20 cellular contexts compared by ENCODE assay signal in the genomic region with DNA sequence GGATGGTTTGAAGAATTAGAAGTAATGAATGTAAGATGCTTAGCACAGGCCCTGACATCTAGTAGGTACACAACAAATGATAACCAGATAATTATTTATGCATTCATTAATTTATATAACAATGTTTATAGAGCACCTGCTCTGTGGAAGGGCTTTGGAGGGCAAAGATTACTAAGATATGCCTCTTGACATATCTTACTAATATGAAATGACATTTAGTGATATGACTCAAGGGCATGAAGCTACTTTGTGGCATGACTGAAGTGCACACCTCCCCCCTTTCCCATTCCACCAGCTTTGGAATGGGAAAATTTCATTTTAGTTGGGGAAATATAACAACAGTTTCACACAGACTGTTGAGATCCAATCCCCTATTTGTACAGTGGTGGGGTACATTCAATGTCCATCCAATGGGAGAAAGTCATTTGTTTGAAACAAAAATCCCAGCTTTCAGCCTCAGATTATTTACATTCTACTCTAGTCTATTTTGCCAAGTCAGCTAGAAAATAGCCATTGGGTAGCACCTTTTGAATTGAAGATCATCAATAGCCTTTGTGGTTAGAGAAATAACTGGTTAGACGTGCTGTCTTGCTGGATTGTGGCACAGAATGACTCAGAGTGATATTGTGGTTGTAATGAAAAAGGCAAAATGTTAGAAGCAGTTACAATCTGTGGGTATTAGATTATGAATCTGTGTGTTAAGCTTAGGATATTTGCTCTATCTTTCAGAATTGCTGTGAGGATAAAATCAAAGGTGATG.
DNase-seq lines count a peak whose midpoint lies in the region; ATAC-seq lines count a peak whose summit lies in the region.
"Had no signal": no experiment of that assay in that cellular context is flagged by ENCODE, and none has a peak within 500 bp of the region (broad histone marks: within the 10 kb centered on the region; RNA-seq: fewer than 3 reads in every experiment).

No MANE protein-coding gene starts in this region.

- peaks cover 4% of the 10 kb centered on the region for H3K27me3 Mint-ChIP-seq in activated naive CD4-positive, alpha-beta T cell treated with anti-CD3 and anti-CD28 coated beads, Interleukin-2, amount 10 ng/mL, durations not matched to agents 7 days and 5 days
- peaks cover 19% of the 10 kb centered on the region for H3K27me3 Mint-ChIP-seq in activated T-helper 17 cell treated with anti-CD3 and anti-CD28 coated beads, Interleukin-2, amount 50 U/mL, for 72 hours
- peaks cover 5 to 20% of the 10 kb centered on the region in 2 donors for H3K27me3 Mint-ChIP-seq in stimulated activated naive B cell treated with anti-CD40 and anti-IgM and Interleukin-4, amounts not matched to agents 10 μg/mL and 1 μg/mL and 100 μg/mL, for 72 hours

- peak; percentile 24 to 75 for ATAC-seq in activated naive CD4-positive, alpha-beta T cell treated with anti-CD3 and anti-CD28 coated beads, Interleukin-2, amount 50 U/mL, for 72 hours
- peak; percentile 66 for ATAC-seq in HG02938 (IDR thresholded peaks at IDR 0.05; ENCODE audit: unreplicated experiment)
- peak; percentile 64 for ATAC-seq in activated T-helper 17 cell treated with anti-CD3 and anti-CD28 coated beads, Interleukin-2, amount 50 U/mL, for 72 hours (replicated peaks)
- ATAC-seq in stimulated activated effector memory CD8-positive, alpha-beta T cell treated with anti-CD3 and anti-CD28 coated beads, Interleukin-12 subunit alpha, Interleukin-12 subunit beta, amount 100 ng/mL, for 72 hours: peak; percentile 84
- ATAC-seq in stimulated activated naive B cell treated with anti-CD40 and anti-IgM and Interleukin-4, amounts not matched to agents 10 μg/mL and 1 μg/mL and 100 μg/mL, for 72 hours (replicated peaks): no peak
- ATAC-seq: natural killer cell had no signal

- DNase-seq in activated naive CD4-positive, alpha-beta T cell treated with anti-CD3 and anti-CD28 coated beads, Interleukin-2, amount 50 U/mL, for 72 hours (ENCODE audit: low spot score in 2 of 2): no peak
- DNase-seq in activated naive CD4-positive, alpha-beta T cell treated with anti-CD3 and anti-CD28 coated beads, Interleukin-2, amount 10 ng/mL, durations not matched to agents 7 days and 5 days: no peak
- no peak for DNase-seq in stimulated activated effector memory CD8-positive, alpha-beta T cell treated with anti-CD3 and anti-CD28 coated beads, Interleukin-12 subunit alpha, Interleukin-12 subunit beta, amount 100 ng/mL, for 72 hours (ENCODE audit: low spot score in 2 of 2)
- DNase-seq in NCI-H2196 (lab: John Stamatoyannopoulos, UW; ENCODE audit: unreplicated experiment) (no peak), NCI-H146 (lab: John Stamatoyannopoulos, UW) (no peak)
- no peak for DNase-seq in stimulated activated naive B cell treated with anti-CD40 and anti-IgM and Interleukin-4, amounts not matched to agents 10 μg/mL and 1 μg/mL and 100 μg/mL, for 72 hours
- DNase-seq: activated CD4-positive, CD25-positive, alpha-beta regulatory T cell treated with anti-CD3 and anti-CD28 coated beads, Interleukin-2, amount 50 U/mL, for 72 hours; activated T-cell treated with anti-CD3 and anti-CD28 coated beads, Interleukin-2, amount 50 U/mL, for 24 hours; brain microvascular endothelial cell; head of caudate nucleus; Karpas-422; kidney; natural killer cell; NCI-H1436 treated with DMSO at 0.1 percent for 48 hours; NCI-H510A; occipital lobe; small intestine had no signal

- H3K9me3 Mint-ChIP-seq in activated naive CD4-positive, alpha-beta T cell treated with anti-CD3 and anti-CD28 coated beads, Interleukin-2, amount 50 U/mL, for 72 hours: no peaks in the 10 kb centered on the region
- no peaks in the 10 kb centered on the region for H3K9me3 Mint-ChIP-seq in activated naive CD4-positive, alpha-beta T cell treated with anti-CD3 and anti-CD28 coated beads, Interleukin-2, amount 10 ng/mL, durations not matched to agents 7 days and 5 days
- no peaks in the 10 kb centered on the region for H3K9me3 Mint-ChIP-seq in activated T-helper 17 cell treated with anti-CD3 and anti-CD28 coated beads, Interleukin-2, amount 50 U/mL, for 72 hours
- no peaks in the 10 kb centered on the region for H3K9me3 Mint-ChIP-seq in stimulated activated effector memory CD8-positive, alpha-beta T cell treated with anti-CD3 and anti-CD28 coated beads, Interleukin-12 subunit alpha, Interleukin-12 subunit beta, amount 100 ng/mL, for 72 hours
- H3K9me3 Mint-ChIP-seq in stimulated activated naive B cell treated with anti-CD40 and anti-IgM and Interleukin-4, amounts not matched to agents 10 μg/mL and 1 μg/mL and 100 μg/mL, for 72 hours: peaks cover 4 to 10% of the 10 kb centered on the region in 2 donors
- H3K9me3 Mint-ChIP-seq: activated T-cell treated with anti-CD3 and anti-CD28 coated beads, Interleukin-2, amount 50 U/mL, for 24 hours; natural killer cell had no signal

- H3K4me3 Mint-ChIP-seq in activated naive CD4-positive, alpha-beta T cell treated with anti-CD3 and anti-CD28 coated beads, Interleukin-2, amount 10 ng/mL, durations not matched to agents 7 days and 5 days: no peak overlapping the region
- no peak overlapping the region for H3K4me3 Mint-ChIP-seq in activated T-helper 17 cell treated with anti-CD3 and anti-CD28 coated beads, Interleukin-2, amount 50 U/mL, for 72 hours
- no peak overlapping the region for H3K4me3 Mint-ChIP-seq in stimulated activated effector memory CD8-positive, alpha-beta T cell treated with anti-CD3 and anti-CD28 coated beads, Interleukin-12 subunit alpha, Interleukin-12 subunit beta, amount 100 ng/mL, for 72 hours
- H3K4me3 Mint-ChIP-seq in stimulated activated naive B cell treated with anti-CD40 and anti-IgM and Interleukin-4, amounts not matched to agents 10 μg/mL and 1 μg/mL and 100 μg/mL, for 72 hours: no peak overlapping the region
- H3K4me3 Mint-ChIP-seq: activated T-cell treated with anti-CD3 and anti-CD28 coated beads, Interleukin-2, amount 50 U/mL, for 24 hours; B cell; natural killer cell had no signal

- no peaks in the 10 kb centered on the region for H3K4me1 Mint-ChIP-seq in activated naive CD4-positive, alpha-beta T cell treated with anti-CD3 and anti-CD28 coated beads, Interleukin-2, amount 10 ng/mL, durations not matched to agents 7 days and 5 days
- no peaks in the 10 kb centered on the region for H3K4me1 Mint-ChIP-seq in activated T-helper 17 cell treated with anti-CD3 and anti-CD28 coated beads, Interleukin-2, amount 50 U/mL, for 72 hours
- peaks cover 19% of the 10 kb centered on the region for H3K4me1 Mint-ChIP-seq in stimulated activated effector memory CD8-positive, alpha-beta T cell treated with anti-CD3 and anti-CD28 coated beads, Interleukin-12 subunit alpha, Interleukin-12 subunit beta, amount 100 ng/mL, for 72 hours
- H3K4me1 Mint-ChIP-seq in stimulated activated naive B cell treated with anti-CD40 and anti-IgM and Interleukin-4, amounts not matched to agents 10 μg/mL and 1 μg/mL and 100 μg/mL, for 72 hours: peaks cover 0 to 3% of the 10 kb centered on the region in 2 donors
- H3K4me1 Mint-ChIP-seq: B cell, natural killer cell had no signal

- no peaks in the 10 kb centered on the region for H3K36me3 Mint-ChIP-seq in activated naive CD4-positive, alpha-beta T cell treated with anti-CD3 and anti-CD28 coated beads, Interleukin-2, amount 50 U/mL, for 72 hours
- H3K36me3 Mint-ChIP-seq in activated naive CD4-positive, alpha-beta T cell treated with anti-CD3 and anti-CD28 coated beads, Interleukin-2, amount 10 ng/mL, durations not matched to agents 7 days and 5 days: no peaks in the 10 kb centered on the region
- no peaks in the 10 kb centered on the region for H3K36me3 Mint-ChIP-seq in activated T-helper 17 cell treated with anti-CD3 and anti-CD28 coated beads, Interleukin-2, amount 50 U/mL, for 72 hours (ENCODE audit: low read depth)
- no peaks in the 10 kb centered on the region for H3K36me3 Mint-ChIP-seq in stimulated activated effector memory CD8-positive, alpha-beta T cell treated with anti-CD3 and anti-CD28 coated beads, Interleukin-12 subunit alpha, Interleukin-12 subunit beta, amount 100 ng/mL, for 72 hours
- peaks cover 0 to 3% of the 10 kb centered on the region in 2 donors for H3K36me3 Mint-ChIP-seq in stimulated activated naive B cell treated with anti-CD40 and anti-IgM and Interleukin-4, amounts not matched to agents 10 μg/mL and 1 μg/mL and 100 μg/mL, for 72 hours
- H3K36me3 Mint-ChIP-seq: natural killer cell had no signal

- CTCF ChIA-PET in activated naive CD4-positive, alpha-beta T cell treated with anti-CD3 and anti-CD28 coated beads, Interleukin-2, amount 10 ng/mL, durations not matched to agents 7 days and 5 days (lab: Charles Lee): interaction anchor here (1.2 to 1.6 kb wide), 2 partner anchors 41 to 94 kb away, joined by 3 to 4 read pairs; no protein-coding TSS in a partner anchor

- H3K27ac Mint-ChIP-seq in activated naive CD4-positive, alpha-beta T cell treated with anti-CD3 and anti-CD28 coated beads, Interleukin-2, amount 50 U/mL, for 72 hours: no peak overlapping the region
- H3K27ac Mint-ChIP-seq in activated naive CD4-positive, alpha-beta T cell treated with anti-CD3 and anti-CD28 coated beads, Interleukin-2, amount 10 ng/mL, durations not matched to agents 7 days and 5 days: no peak overlapping the region
- H3K27ac Mint-ChIP-seq in activated T-helper 17 cell treated with anti-CD3 and anti-CD28 coated beads, Interleukin-2, amount 50 U/mL, for 72 hours: no peak overlapping the region
- no peak overlapping the region for H3K27ac Mint-ChIP-seq in stimulated activated effector memory CD8-positive, alpha-beta T cell treated with anti-CD3 and anti-CD28 coated beads, Interleukin-12 subunit alpha, Interleukin-12 subunit beta, amount 100 ng/mL, for 72 hours
- H3K27ac Mint-ChIP-seq in stimulated activated naive B cell treated with anti-CD40 and anti-IgM and Interleukin-4, amounts not matched to agents 10 μg/mL and 1 μg/mL and 100 μg/mL, for 72 hours: no peak overlapping the region
- H3K27ac Mint-ChIP-seq: activated T-cell treated with anti-CD3 and anti-CD28 coated beads, Interleukin-2, amount 50 U/mL, for 24 hours; B cell; natural killer cell had no signal

Comparison
In these comparisons a context has a peak if more than half of its experiments do, and no peak if none do; other contexts are left out.
1. ATAC-seq: peak in activated naive CD4-positive, alpha-beta T cell treated with anti-CD3 and anti-CD28 coated beads, Interleukin-2, amount 50 U/mL, for 72 hours (2 of 2), HG02938 (single experiment), activated T-helper 17 cell treated with anti-CD3 and anti-CD28 coated beads, Interleukin-2, amount 50 U/mL, for 72 hours (single experiment) and stimulated activated effector memory CD8-positive, alpha-beta T cell treated with anti-CD3 and anti-CD28 coated beads, Interleukin-12 subunit alpha, Interleukin-12 subunit beta, amount 100 ng/mL, for 72 hours (single experiment); none in stimulated activated naive B cell treated with anti-CD40 and anti-IgM and Interleukin-4, amounts not matched to agents 10 μg/mL and 1 μg/mL and 100 μg/mL, for 72 hours (0 of 2).